Comparison of ENCODE assay signal across 1 cellular context in the genomic region with DNA sequence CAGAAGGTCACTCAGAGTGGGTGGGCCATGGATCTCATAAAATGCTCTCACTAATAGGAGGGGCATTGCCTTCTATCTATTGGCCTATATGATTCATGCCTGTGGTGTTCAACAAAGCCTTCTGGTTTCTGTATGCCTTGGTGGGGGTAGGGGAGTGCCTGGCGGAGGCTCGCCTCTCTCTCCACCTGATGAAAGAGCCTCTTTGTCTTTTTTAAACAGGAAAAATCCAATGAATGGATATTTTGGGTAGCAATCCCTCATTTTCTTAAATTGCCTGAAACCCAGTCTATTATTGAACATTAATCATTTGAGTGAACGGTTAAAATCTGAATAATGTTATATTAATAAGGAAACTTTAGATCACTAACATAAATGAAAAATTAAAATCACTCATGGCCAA.
TF ChIP-seq lines count a peak whose summit lies in the region.

No MANE protein-coding gene starts in this region.

TF ChIP-seq in HepG2, 621 proteins besides CTCF, POLR2A, EP300 and RAD21 (continued from another document and continues in another):
- TF ChIP-seq ATF3 (CRISPR knock-in tag; IDR thresholded peaks at IDR 0.05): peak; percentile 56; the same call in 1 of the 2 replicates
- TF ChIP-seq SIX4 (CRISPR knock-in tag; IDR thresholded peaks at IDR 0.05): no peak
- TF ChIP-seq, protein P1, sequence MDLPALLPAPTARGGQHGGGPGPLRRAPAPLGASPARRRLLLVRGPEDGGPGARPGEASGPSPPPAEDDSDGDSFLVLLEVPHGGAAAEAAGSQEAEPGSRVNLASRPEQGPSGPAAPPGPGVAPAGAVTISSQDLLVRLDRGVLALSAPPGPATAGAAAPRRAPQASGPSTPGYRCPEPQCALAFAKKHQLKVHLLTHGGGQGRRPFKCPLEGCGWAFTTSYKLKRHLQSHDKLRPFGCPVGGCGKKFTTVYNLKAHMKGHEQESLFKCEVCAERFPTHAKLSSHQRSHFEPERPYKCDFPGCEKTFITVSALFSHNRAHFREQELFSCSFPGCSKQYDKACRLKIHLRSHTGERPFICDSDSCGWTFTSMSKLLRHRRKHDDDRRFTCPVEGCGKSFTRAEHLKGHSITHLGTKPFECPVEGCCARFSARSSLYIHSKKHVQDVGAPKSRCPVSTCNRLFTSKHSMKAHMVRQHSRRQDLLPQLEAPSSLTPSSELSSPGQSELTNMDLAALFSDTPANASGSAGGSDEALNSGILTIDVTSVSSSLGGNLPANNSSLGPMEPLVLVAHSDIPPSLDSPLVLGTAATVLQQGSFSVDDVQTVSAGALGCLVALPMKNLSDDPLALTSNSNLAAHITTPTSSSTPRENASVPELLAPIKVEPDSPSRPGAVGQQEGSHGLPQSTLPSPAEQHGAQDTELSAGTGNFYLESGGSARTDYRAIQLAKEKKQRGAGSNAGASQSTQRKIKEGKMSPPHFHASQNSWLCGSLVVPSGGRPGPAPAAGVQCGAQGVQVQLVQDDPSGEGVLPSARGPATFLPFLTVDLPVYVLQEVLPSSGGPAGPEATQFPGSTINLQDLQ (CRISPR knock-in tag; IDR thresholded peaks at IDR 0.05): no peak
- peak; percentile 23; the same call in 1 of the 2 replicates for TF ChIP-seq FOXO1 (CRISPR knock-in tag; IDR thresholded peaks at IDR 0.05)
- TF ChIP-seq ZNF674 (CRISPR knock-in tag; IDR thresholded peaks at IDR 0.05; ENCODE audit: low read depth): no peak
- TF ChIP-seq SKI (IDR thresholded peaks at IDR 0.05; ENCODE audit: partially characterized antibody): no peak
- no peak for TF ChIP-seq SMC3 (IDR thresholded peaks at IDR 0.05; ENCODE audit: low read length)
- no peak for TF ChIP-seq MTA1 (CRISPR knock-in tag; IDR thresholded peaks at IDR 0.05; ENCODE audit: borderline replicate concordance)
- TF ChIP-seq, protein P2, sequence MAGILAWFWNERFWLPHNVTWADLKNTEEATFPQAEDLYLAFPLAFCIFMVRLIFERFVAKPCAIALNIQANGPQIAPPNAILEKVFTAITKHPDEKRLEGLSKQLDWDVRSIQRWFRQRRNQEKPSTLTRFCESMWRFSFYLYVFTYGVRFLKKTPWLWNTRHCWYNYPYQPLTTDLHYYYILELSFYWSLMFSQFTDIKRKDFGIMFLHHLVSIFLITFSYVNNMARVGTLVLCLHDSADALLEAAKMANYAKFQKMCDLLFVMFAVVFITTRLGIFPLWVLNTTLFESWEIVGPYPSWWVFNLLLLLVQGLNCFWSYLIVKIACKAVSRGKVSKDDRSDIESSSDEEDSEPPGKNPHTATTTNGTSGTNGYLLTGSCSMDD (CRISPR knock-in tag; IDR thresholded peaks at IDR 0.05): no peak
- TF ChIP-seq ZNF703 (CRISPR knock-in tag; IDR thresholded peaks at IDR 0.05; ENCODE audit: borderline replicate concordance): no peak
- 0 out of 2 replicates have a peak, but pooled peaks have one; percentile 16 for TF ChIP-seq ZNF24 (IDR thresholded peaks at IDR 0.05)
- TF ChIP-seq CREM (IDR thresholded peaks at IDR 0.05): peak; percentile 55
- no peak for TF ChIP-seq CREM (CRISPR knock-in tag; IDR thresholded peaks at IDR 0.05)
- peak; percentile 90 for TF ChIP-seq HOMEZ (CRISPR knock-in tag; IDR thresholded peaks at IDR 0.05; ENCODE audit: low read depth)
- no peak for TF ChIP-seq ELF3 (CRISPR knock-in tag; IDR thresholded peaks at IDR 0.05)
- TF ChIP-seq GATAD2A (CRISPR knock-in tag; IDR thresholded peaks at IDR 0.05): peak; percentile 82
- no peak for TF ChIP-seq GZF1 (CRISPR knock-in tag; IDR thresholded peaks at IDR 0.05)
- TF ChIP-seq E2F2 (CRISPR knock-in tag; IDR thresholded peaks at IDR 0.05; ENCODE audit: borderline replicate concordance): no peak
- TF ChIP-seq FOXA3 (CRISPR knock-in tag; IDR thresholded peaks at IDR 0.05): peak; percentile 59; the same call in 1 of the 2 replicates
- TF ChIP-seq SP5 (CRISPR knock-in tag; IDR thresholded peaks at IDR 0.05; ENCODE audit: borderline replicate concordance, low read depth): peak; percentile 83
- TF ChIP-seq ZBTB39 (CRISPR knock-in tag; IDR thresholded peaks at IDR 0.05): no peak
- TF ChIP-seq RARA (CRISPR knock-in tag; IDR thresholded peaks at IDR 0.05): peak; percentile 57
- no peak for TF ChIP-seq KDM1A (CRISPR knock-in tag; IDR thresholded peaks at IDR 0.05)
- TF ChIP-seq MAFK (conservative IDR thresholded peaks at IDR 0.05 in 1 of 2, IDR thresholded peaks at IDR 0.05 in 1 of 2; ENCODE audit: low read length in 2 of 2): no peak
- TF ChIP-seq FOXP4 (CRISPR knock-in tag; IDR thresholded peaks at IDR 0.05): peak; percentile 54; the same call in 1 of the 2 replicates
- TF ChIP-seq STAG1 (CRISPR knock-in tag; IDR thresholded peaks at IDR 0.05): peak; percentile 11; the same call in 1 of the 2 replicates
- TF ChIP-seq NR3C1 (CRISPR knock-in tag; IDR thresholded peaks at IDR 0.05): no peak
- no peak for TF ChIP-seq FOXK2 (IDR thresholded peaks at IDR 0.05)
- TF ChIP-seq, protein P3, sequence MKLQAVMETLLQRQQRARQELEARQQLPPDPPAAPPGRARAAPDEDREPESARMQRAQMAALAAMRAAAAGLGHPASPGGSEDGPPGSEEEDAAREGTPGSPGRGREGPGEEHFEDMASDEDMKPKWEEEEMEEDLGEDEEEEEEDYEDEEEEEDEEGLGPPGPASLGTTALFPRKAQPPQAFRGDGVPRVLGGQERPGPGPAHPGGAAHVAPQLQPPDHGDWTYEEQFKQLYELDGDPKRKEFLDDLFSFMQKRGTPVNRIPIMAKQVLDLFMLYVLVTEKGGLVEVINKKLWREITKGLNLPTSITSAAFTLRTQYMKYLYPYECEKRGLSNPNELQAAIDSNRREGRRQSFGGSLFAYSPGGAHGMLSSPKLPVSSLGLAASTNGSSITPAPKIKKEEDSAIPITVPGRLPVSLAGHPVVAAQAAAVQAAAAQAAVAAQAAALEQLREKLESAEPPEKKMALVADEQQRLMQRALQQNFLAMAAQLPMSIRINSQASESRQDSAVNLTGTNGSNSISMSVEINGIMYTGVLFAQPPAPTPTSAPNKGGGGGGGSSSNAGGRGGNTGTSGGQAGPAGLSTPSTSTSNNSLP (IDR thresholded peaks at IDR 0.05; ENCODE audit: low read depth, low read length): peak; percentile 24; the same call in 1 of the 2 replicates
- TF ChIP-seq TEAD3 (CRISPR knock-in tag; optimal IDR thresholded peaks at IDR 0.05; ENCODE audit: borderline replicate concordance): peak; percentile 45
- TF ChIP-seq ZNF124 (CRISPR knock-in tag; IDR thresholded peaks at IDR 0.05): no peak
- TF ChIP-seq, protein P4, sequence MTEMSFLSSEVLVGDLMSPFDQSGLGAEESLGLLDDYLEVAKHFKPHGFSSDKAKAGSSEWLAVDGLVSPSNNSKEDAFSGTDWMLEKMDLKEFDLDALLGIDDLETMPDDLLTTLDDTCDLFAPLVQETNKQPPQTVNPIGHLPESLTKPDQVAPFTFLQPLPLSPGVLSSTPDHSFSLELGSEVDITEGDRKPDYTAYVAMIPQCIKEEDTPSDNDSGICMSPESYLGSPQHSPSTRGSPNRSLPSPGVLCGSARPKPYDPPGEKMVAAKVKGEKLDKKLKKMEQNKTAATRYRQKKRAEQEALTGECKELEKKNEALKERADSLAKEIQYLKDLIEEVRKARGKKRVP (CRISPR knock-in tag; IDR thresholded peaks at IDR 0.05): peak in 1 of 2 experiments; percentile 74; a peak in 2 of 4 replicates
- no peak for TF ChIP-seq RARG (CRISPR knock-in tag; IDR thresholded peaks at IDR 0.05; ENCODE audit: low read depth)
- TF ChIP-seq PPARG (CRISPR knock-in tag; conservative IDR thresholded peaks at IDR 0.05): peak; percentile 51; the same call in 1 of the 2 replicates
- TF ChIP-seq, protein P5, sequence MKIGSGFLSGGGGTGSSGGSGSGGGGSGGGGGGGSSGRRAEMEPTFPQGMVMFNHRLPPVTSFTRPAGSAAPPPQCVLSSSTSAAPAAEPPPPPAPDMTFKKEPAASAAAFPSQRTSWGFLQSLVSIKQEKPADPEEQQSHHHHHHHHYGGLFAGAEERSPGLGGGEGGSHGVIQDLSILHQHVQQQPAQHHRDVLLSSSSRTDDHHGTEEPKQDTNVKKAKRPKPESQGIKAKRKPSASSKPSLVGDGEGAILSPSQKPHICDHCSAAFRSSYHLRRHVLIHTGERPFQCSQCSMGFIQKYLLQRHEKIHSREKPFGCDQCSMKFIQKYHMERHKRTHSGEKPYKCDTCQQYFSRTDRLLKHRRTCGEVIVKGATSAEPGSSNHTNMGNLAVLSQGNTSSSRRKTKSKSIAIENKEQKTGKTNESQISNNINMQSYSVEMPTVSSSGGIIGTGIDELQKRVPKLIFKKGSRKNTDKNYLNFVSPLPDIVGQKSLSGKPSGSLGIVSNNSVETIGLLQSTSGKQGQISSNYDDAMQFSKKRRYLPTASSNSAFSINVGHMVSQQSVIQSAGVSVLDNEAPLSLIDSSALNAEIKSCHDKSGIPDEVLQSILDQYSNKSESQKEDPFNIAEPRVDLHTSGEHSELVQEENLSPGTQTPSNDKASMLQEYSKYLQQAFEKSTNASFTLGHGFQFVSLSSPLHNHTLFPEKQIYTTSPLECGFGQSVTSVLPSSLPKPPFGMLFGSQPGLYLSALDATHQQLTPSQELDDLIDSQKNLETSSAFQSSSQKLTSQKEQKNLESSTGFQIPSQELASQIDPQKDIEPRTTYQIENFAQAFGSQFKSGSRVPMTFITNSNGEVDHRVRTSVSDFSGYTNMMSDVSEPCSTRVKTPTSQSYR (CRISPR knock-in tag; IDR thresholded peaks at IDR 0.05; ENCODE audit: borderline replicate concordance): peak; percentile 95
- TF ChIP-seq RNF219 (CRISPR knock-in tag; IDR thresholded peaks at IDR 0.05): no peak
- TF ChIP-seq KAT7 (CRISPR knock-in tag; IDR thresholded peaks at IDR 0.05; ENCODE audit: borderline replicate concordance): no peak
- peak; percentile 48; the same call in 1 of the 2 replicates for TF ChIP-seq HDAC2 (CRISPR knock-in tag; IDR thresholded peaks at IDR 0.05)
- peak; percentile 54; the same call in 1 of the 2 replicates for TF ChIP-seq FOXK1 (CRISPR knock-in tag; IDR thresholded peaks at IDR 0.05; ENCODE audit: borderline replicate concordance, low read depth)
- TF ChIP-seq CEBPG (CRISPR knock-in tag; IDR thresholded peaks at IDR 0.05): peak; percentile 19; the same call in 1 of the 2 replicates
